Comparison of ENCODE assay signal across 13 cellular contexts in genomic region chr1:65813956-65814355, GRCh38.
A peak's percentile ranks its signal among the peaks of the same experiment; 100 is the strongest.
DNase-seq lines count a peak whose midpoint lies in the region; ATAC-seq lines count a peak whose summit lies in the region.
"Had no signal": no experiment of that assay in that cellular context is flagged by ENCODE, and none has a peak within 500 bp of the region (broad histone marks: within the 10 kb centered on the region; RNA-seq: fewer than 3 reads in every experiment).

No MANE protein-coding gene starts in this region.

- H3K4me3 ChIP-seq in adipocyte (ENCODE audit: low read length), result no peak overlapping the region
- H3K4me3 ChIP-seq: body of pancreas had no signal

- H3K4me3 Mint-ChIP-seq in activated naive CD4-positive, alpha-beta T cell treated with anti-CD3 and anti-CD28 coated beads, Interleukin-2, amount 10 ng/mL, durations not matched to agents 7 days and 5 days, result no peak overlapping the region
- H3K4me3 Mint-ChIP-seq: activated T-cell treated with anti-CD3 and anti-CD28 coated beads, Interleukin-2, amount 50 U/mL, for 24 hours; H9 had no signal

- H3K4me1 Mint-ChIP-seq in activated naive CD4-positive, alpha-beta T cell treated with anti-CD3 and anti-CD28 coated beads, Interleukin-2, amount 10 ng/mL, durations not matched to agents 7 days and 5 days, result peaks cover 10% of the 10 kb centered on the region

- H3K36me3 ChIP-seq in adipocyte (ENCODE audit: control insufficient read depth, insufficient read depth, low read length, severe bottlenecking), result no peaks in the 10 kb centered on the region

- DNase-seq in NCI-H1417 (lab: John Stamatoyannopoulos, UW), result peak in 2 of 3 experiments; percentile 18 to 30
- DNase-seq in NCI-H1417 treated with DMSO at 0.1 percent for 48 hours (lab: John Stamatoyannopoulos, UW), result no peak
- DNase-seq in NCI-H1694 treated with DMSO at 0.1 percent for 48 hours (lab: John Stamatoyannopoulos, UW), result peak; percentile 72
- DNase-seq in adipocyte (ENCODE audit: low read depth), result peak; percentile 72
- peak; percentile 41 for DNase-seq in midbrain (lab: John Stamatoyannopoulos, UW)
- DNase-seq in epidermal melanocyte (ENCODE audit: insufficient read length, low spot score), result no peak
- no peak for DNase-seq in activated naive CD4-positive, alpha-beta T cell treated with anti-CD3 and anti-CD28 coated beads, Interleukin-2, amount 10 ng/mL, durations not matched to agents 7 days and 5 days
- DNase-seq: 8988T; activated T-cell treated with anti-CD3 and anti-CD28 coated beads, Interleukin-2, amount 50 U/mL, for 24 hours; body of pancreas; erythroblast; H9 had no signal

- H3K9me3 ChIP-seq in adipocyte (ENCODE audit: control insufficient read depth, low read length), result no peaks in the 10 kb centered on the region

- no peaks in the 10 kb centered on the region for H3K9me3 Mint-ChIP-seq in activated naive CD4-positive, alpha-beta T cell treated with anti-CD3 and anti-CD28 coated beads, Interleukin-2, amount 10 ng/mL, durations not matched to agents 7 days and 5 days
- H3K9me3 Mint-ChIP-seq: activated T-cell treated with anti-CD3 and anti-CD28 coated beads, Interleukin-2, amount 50 U/mL, for 24 hours; H9 had no signal

- H3K27me3 Mint-ChIP-seq in activated naive CD4-positive, alpha-beta T cell treated with anti-CD3 and anti-CD28 coated beads, Interleukin-2, amount 10 ng/mL, durations not matched to agents 7 days and 5 days, result peaks cover 7% of the 10 kb centered on the region

- CTCF ChIA-PET in activated naive CD4-positive, alpha-beta T cell treated with anti-CD3 and anti-CD28 coated beads, Interleukin-2, amount 10 ng/mL, durations not matched to agents 7 days and 5 days (lab: Charles Lee), result interaction anchor here (0.6 kb wide), 1 partner anchor 42 kb away, joined by 3 read pairs; no protein-coding TSS in a partner anchor

- H3K36me3 Mint-ChIP-seq in activated naive CD4-positive, alpha-beta T cell treated with anti-CD3 and anti-CD28 coated beads, Interleukin-2, amount 10 ng/mL, durations not matched to agents 7 days and 5 days, result no peaks in the 10 kb centered on the region

- no peak overlapping the region for H3K9ac ChIP-seq in adipocyte (ENCODE audit: low read length)

- peaks cover 25% of the 10 kb centered on the region for H3K4me1 ChIP-seq in adipocyte (ENCODE audit: control insufficient read depth, insufficient read depth, low read length)
- H3K4me1 ChIP-seq: body of pancreas had no signal

- H3K27me3 ChIP-seq in adipocyte (replicated peaks; ENCODE audit: control insufficient read depth, insufficient read depth, low read length), result no peaks in the 10 kb centered on the region
- H3K27me3 ChIP-seq: body of pancreas had no signal

- H3K27ac Mint-ChIP-seq in activated naive CD4-positive, alpha-beta T cell treated with anti-CD3 and anti-CD28 coated beads, Interleukin-2, amount 10 ng/mL, durations not matched to agents 7 days and 5 days, result no peak overlapping the region
- H3K27ac Mint-ChIP-seq: activated T-cell treated with anti-CD3 and anti-CD28 coated beads, Interleukin-2, amount 50 U/mL, for 24 hours; H9 had no signal

- no peak for ATAC-seq in HG02981 (IDR thresholded peaks at IDR 0.05; ENCODE audit: unreplicated experiment)
- ATAC-seq: body of pancreas had no signal

Comparison
In these comparisons a context has a peak if more than half of its experiments do, and no peak if none do; other contexts are left out.
1. DNase-seq: peak in NCI-H1417 (2 of 3), NCI-H1694 treated with DMSO at 0.1 percent for 48 hours (single experiment), adipocyte (single experiment) and midbrain (single experiment); none in NCI-H1417 treated with DMSO at 0.1 percent for 48 hours (single experiment), epidermal melanocyte (single experiment) and activated naive CD4-positive, alpha-beta T cell treated with anti-CD3 and anti-CD28 coated beads, Interleukin-2, amount 10 ng/mL, durations not matched to agents 7 days and 5 days (single experiment).